ENCODE assay signal across 28 cellular contexts in genomic region chr16:4604401-4604800, GRCh38. TPM values are rescaled to one million over a fixed set of nuclear protein-coding genes. Genes with fewer than 3 reads are reported as not detected.
"Had no signal": no experiment of that assay in that cellular context is flagged by ENCODE, and none has a peak within 500 bp of the region (broad histone marks: within the 10 kb centered on the region; RNA-seq: fewer than 3 reads in every experiment).

No MANE protein-coding gene starts in this region.

- FAIRE-seq: frontal cortex, keratinocyte had no signal

- ATAC-seq: left lobe of liver; natural killer cell treated with Interleukin-12 subunit alpha and Interleukin-12 subunit beta and Interleukin-15 and Interleukin-18, amount 100 ng/mL, for 72 hours; sciatic nerve; stimulated activated effector memory CD8-positive, alpha-beta T cell treated with anti-CD3 and anti-CD28 coated beads, Interleukin-12 subunit alpha, Interleukin-12 subunit beta, amount 100 ng/mL, for 72 hours had no signal

- H3K4me1 ChIP-seq: colonic mucosa, parathyroid adenoma had no signal

- H3K9ac ChIP-seq: parathyroid adenoma had no signal

- H3K27me3 ChIP-seq: thyroid gland had no signal

- H3K36me3 Mint-ChIP-seq: immature natural killer cell; mesothelial cell of epicardium; naive B cell; natural killer cell treated with Interleukin-12 subunit alpha and Interleukin-12 subunit beta and Interleukin-15 and Interleukin-18, amount 100 ng/mL, for 72 hours had no signal

- H3K79me2 ChIP-seq: parathyroid adenoma had no signal

- H3K4me3 Mint-ChIP-seq: immature natural killer cell; memory B cell; mesothelial cell of epicardium; naive B cell; natural killer cell treated with Interleukin-12 subunit alpha and Interleukin-12 subunit beta and Interleukin-15 and Interleukin-18, amount 100 ng/mL, for 72 hours; neural crest cell; stimulated activated effector memory CD8-positive, alpha-beta T cell treated with anti-CD3 and anti-CD28 coated beads, Interleukin-12 subunit alpha, Interleukin-12 subunit beta, amount 100 ng/mL, for 72 hours had no signal

- H3K36me3 ChIP-seq: colonic mucosa had no signal

- H3K9me3 ChIP-seq: colonic mucosa, mucosa of descending colon, neutrophil, stomach, thyroid gland had no signal

- H3K27ac ChIP-seq: colonic mucosa, neutrophil, parathyroid adenoma, stomach, thyroid gland had no signal

- H3K4me1 Mint-ChIP-seq: immature natural killer cell; mesothelial cell of epicardium; neural crest cell; stimulated activated effector memory CD8-positive, alpha-beta T cell treated with anti-CD3 and anti-CD28 coated beads, Interleukin-12 subunit alpha, Interleukin-12 subunit beta, amount 100 ng/mL, for 72 hours had no signal

- H2AFZ ChIP-seq: parathyroid adenoma had no signal

- H3K27ac Mint-ChIP-seq: immature natural killer cell; memory B cell; mesothelial cell of epicardium; naive B cell; natural killer cell treated with Interleukin-12 subunit alpha and Interleukin-12 subunit beta and Interleukin-15 and Interleukin-18, amount 100 ng/mL, for 72 hours; progenitor cell of endocrine pancreas; stimulated activated effector memory CD8-positive, alpha-beta T cell treated with anti-CD3 and anti-CD28 coated beads, Interleukin-12 subunit alpha, Interleukin-12 subunit beta, amount 100 ng/mL, for 72 hours had no signal

- DNase-seq: colonic mucosa; dermis blood vessel endothelial cell; effector memory CD4-positive, alpha-beta T cell; hypothalamus; immature natural killer cell; mucosa of descending colon; naive B cell; stimulated activated CD4-positive, alpha-beta T cell treated with anti-CD3 and anti-CD28 coated beads, Interleukin-2, amount 100 ng/mL, for 24 hours; stimulated activated CD4-positive, alpha-beta T cell treated with anti-CD3 and anti-CD28 coated beads, Interleukin-4, amount 100 ng/mL, for 24 hours; stimulated activated naive CD4-positive, alpha-beta T cell treated with Interleukin-2 at 50 U/mL for 16 hours; stomach; thyroid gland; trophoblast cell had no signal

- H3K4me2 ChIP-seq: smooth muscle cell had no signal

- H3K4me3 ChIP-seq: colonic mucosa, lung, mucosa of descending colon, smooth muscle cell, stomach, thyroid gland had no signal

- H3K9me3 Mint-ChIP-seq: immature natural killer cell; memory B cell; mesothelial cell of epicardium; naive B cell; natural killer cell treated with Interleukin-12 subunit alpha and Interleukin-12 subunit beta and Interleukin-15 and Interleukin-18, amount 100 ng/mL, for 72 hours; neural crest cell; stimulated activated effector memory CD8-positive, alpha-beta T cell treated with anti-CD3 and anti-CD28 coated beads, Interleukin-12 subunit alpha, Interleukin-12 subunit beta, amount 100 ng/mL, for 72 hours had no signal

RNA-seq across cellular contexts. Expression of gene C16orf96, which starts 48.3 kb away (rescaled TPM):
- total RNA-seq: dermis blood vessel endothelial cell; fibroblast of villous mesenchyme; mucosa of descending colon; natural killer cell treated with Interleukin-12 subunit alpha and Interleukin-12 subunit beta and Interleukin-15 and Interleukin-18, amount 100 ng/mL, for 72 hours had no signal
- polyA plus RNA-seq: immature natural killer cell, keratinocyte, smooth muscle cell, stomach had no signal
